ENCODE assay signal across 8 cellular contexts in the genomic region with DNA sequence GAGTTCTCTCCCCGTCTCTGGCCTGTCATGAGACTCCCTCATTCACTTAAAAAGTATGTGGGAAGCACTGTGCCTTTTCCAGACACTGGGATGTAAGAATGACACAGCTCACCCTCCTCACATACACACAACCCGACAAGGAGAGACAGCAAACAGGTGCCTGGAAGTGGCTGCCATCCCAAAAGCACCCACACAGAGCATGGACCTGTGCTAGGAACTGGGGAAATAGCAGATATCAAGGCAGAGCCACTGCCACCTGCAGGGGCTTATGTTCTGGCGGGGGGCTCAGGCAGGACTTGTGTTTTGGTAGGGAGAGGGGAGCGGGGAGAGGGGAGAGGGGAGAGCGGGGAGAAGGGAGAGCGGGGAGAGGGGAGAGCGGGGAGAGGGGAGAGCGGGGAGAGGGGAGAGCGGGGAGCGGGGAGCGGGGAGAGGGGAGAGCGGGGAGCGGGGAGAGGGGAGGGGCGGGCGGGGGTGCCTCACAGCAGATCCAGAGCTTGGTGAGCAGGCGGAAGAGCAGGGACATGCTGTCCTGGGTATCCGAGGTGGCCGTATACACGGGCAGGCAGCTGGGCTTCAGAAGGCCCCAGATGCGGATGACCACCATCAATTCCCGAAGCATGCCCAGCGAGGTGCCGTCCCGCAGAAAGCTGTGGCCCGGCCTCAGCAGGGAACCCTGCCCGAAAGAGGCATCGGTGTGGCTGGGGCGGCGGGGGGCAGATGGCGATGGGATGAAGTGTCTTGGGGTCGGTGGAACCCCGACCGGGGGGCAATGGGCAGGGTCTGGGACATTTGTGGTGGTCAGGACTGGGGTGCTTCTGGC. TPM values are rescaled to one million over a fixed set of nuclear protein-coding genes. Genes with fewer than 3 reads are reported as not detected.
DNase-seq lines count a peak whose midpoint lies in the region; ATAC-seq and TF ChIP-seq lines count a peak whose summit lies in the region.

No MANE protein-coding gene starts in this region.

- POLR2A ChIA-PET in A673 (lab: Charles Lee; ENCODE audit: low non-redundant PET) = interaction anchor here (0.5 to 0.7 kb wide), 3 partner anchors 29 to 398 kb away, joined by 3 to 12 read pairs (median 7); no protein-coding TSS in a partner anchor

- intact Hi-C loops in A673 (cut with micrococcal nuclease; ENCODE audit: unreplicated experiment) = no loop called here
- intact Hi-C loops in lower lobe of right lung (cut with DNase I) = no loop called here

- H3K4me3 Mint-ChIP-seq in activated T-helper 17 cell treated with anti-CD3 and anti-CD28 coated beads, Interleukin-2, amount 50 U/mL, for 72 hours = peak overlapping the region; percentile 64
- H3K4me3 Mint-ChIP-seq in nephron progenitor cell = no peak overlapping the region

- H3K27ac ChIP-seq in A673 (ENCODE audit: low read depth, low read length, poor library complexity, severe bottlenecking) = peak overlapping the region; percentile 77
- H3K27ac ChIP-seq in lower lobe of right lung = peak overlapping the region; percentile 88

- peaks cover 4% of the 10 kb centered on the region for H3K4me1 Mint-ChIP-seq in activated T-helper 17 cell treated with anti-CD3 and anti-CD28 coated beads, Interleukin-2, amount 50 U/mL, for 72 hours
- H3K4me1 Mint-ChIP-seq in nephron progenitor cell = peaks cover 6% of the 10 kb centered on the region

- peak overlapping the region; percentile 66 for H3K27ac Mint-ChIP-seq in activated T-helper 17 cell treated with anti-CD3 and anti-CD28 coated beads, Interleukin-2, amount 50 U/mL, for 72 hours
- no peak overlapping the region for H3K27ac Mint-ChIP-seq in nephron progenitor cell

- H3K27me3 ChIP-seq in A673 (replicated peaks; ENCODE audit: insufficient read depth, low read depth, low read length, poor library complexity) (no peaks in the 10 kb centered on the region), lower lobe of right lung (ENCODE audit: low read depth) (no peaks in the 10 kb centered on the region)

- no peak overlapping the region for H3K4me3 ChIP-seq in A673 (ENCODE audit: low read depth, low read length, poor library complexity, severe bottlenecking)
- H3K4me3 ChIP-seq in lower lobe of right lung = peak overlapping the region; percentile 37

- peaks cover 35% of the 10 kb centered on the region for H3K36me3 Mint-ChIP-seq in activated T-helper 17 cell treated with anti-CD3 and anti-CD28 coated beads, Interleukin-2, amount 50 U/mL, for 72 hours (ENCODE audit: low read depth)
- peaks cover 40% of the 10 kb centered on the region for H3K36me3 Mint-ChIP-seq in nephron progenitor cell (ENCODE audit: low read depth)

- TF ChIP-seq CTCF in A673 (conservative IDR thresholded peaks at IDR 0.05; ENCODE audit: low read depth, low read length) (no peak), lower lobe of right lung (IDR thresholded peaks at IDR 0.05) (no peak), nephron progenitor cell (IDR thresholded peaks at IDR 0.05) (no peak)

- no peaks in the 10 kb centered on the region for H3K9me3 Mint-ChIP-seq in activated T-helper 17 cell treated with anti-CD3 and anti-CD28 coated beads, Interleukin-2, amount 50 U/mL, for 72 hours
- no peaks in the 10 kb centered on the region for H3K9me3 Mint-ChIP-seq in nephron progenitor cell

- no peak for ATAC-seq in activated T-helper 17 cell treated with anti-CD3 and anti-CD28 coated beads, Interleukin-2, amount 50 U/mL, for 72 hours (replicated peaks)
- ATAC-seq in lower lobe of right lung = peak in 1 of 2 donors; percentile 5
- no peak for ATAC-seq in GM18873 (IDR thresholded peaks at IDR 0.05; ENCODE audit: low FRiP score, unreplicated experiment)

- no peak for DNase-seq in A673 (ENCODE audit: low spot score)
- peak; percentile 41 for DNase-seq in Daoy (ENCODE audit: low read depth)
- DNase-seq in lower lobe of right lung = no peak
- DNase-seq in iPS-NIHi7 (ENCODE audit: extremely low spot score) = no peak
- no peak for DNase-seq in nephron progenitor cell
- DNase-seq in NCI-H1930 (lab: John Stamatoyannopoulos, UW) = no peak

- no peaks in the 10 kb centered on the region for H3K27me3 Mint-ChIP-seq in activated T-helper 17 cell treated with anti-CD3 and anti-CD28 coated beads, Interleukin-2, amount 50 U/mL, for 72 hours
- no peaks in the 10 kb centered on the region for H3K27me3 Mint-ChIP-seq in nephron progenitor cell (ENCODE audit: low read depth, poor library complexity)

- H3K4me1 ChIP-seq in A673 (ENCODE audit: insufficient read depth, low read length, poor library complexity, severe bottlenecking) (peaks cover 61% of the 10 kb centered on the region), lower lobe of right lung (peaks cover 25% of the 10 kb centered on the region)

- H3K36me3 ChIP-seq in A673 (ENCODE audit: insufficient read depth, low read length, poor library complexity, severe bottlenecking) (peaks cover 32% of the 10 kb centered on the region), lower lobe of right lung (peaks cover 40% of the 10 kb centered on the region)

- CTCF ChIA-PET in A673 (lab: Charles Lee) = no interaction called here

- no TSS peak for BruUV-seq in A673 (replicated peaks; lab: Mats Ljungman, UMichigan)

- no peaks in the 10 kb centered on the region for H3K9me3 ChIP-seq in A673 (ENCODE audit: low read depth, low read length, poor library complexity, severe bottlenecking)
- H3K9me3 ChIP-seq in lower lobe of right lung = no peaks in the 10 kb centered on the region

RNA-seq across cellular contexts. Expression of a gene that starts 12.2 kb away (rescaled TPM):
- total RNA-seq in A673 (2021) (1.1 and 1.4 TPM in 2 replicates), lower lobe of right lung (282 TPM)
- total RNA-seq in Daoy (2014; rRNA removed; shearing (Covaris generic)) = 5.7 and 18.2 TPM in 2 replicates
- total RNA-seq in activated T-helper 17 cell treated with anti-CD3 and anti-CD28 coated beads, Interleukin-2, amount 50 U/mL, for 72 hours = under 1 TPM; 0.40 to 0.89 TPM

RNA-seq across cellular contexts. Expression of a gene that starts 19.6 kb away (rescaled TPM):
- total RNA-seq in A673 (2021) = not detected in 2 replicates
- not detected in 2 replicates for total RNA-seq in Daoy (2014; rRNA removed; shearing (Covaris generic))
- total RNA-seq in activated T-helper 17 cell treated with anti-CD3 and anti-CD28 coated beads, Interleukin-2, amount 50 U/mL, for 72 hours = not detected
- 0.97 TPM for total RNA-seq in lower lobe of right lung

RNA-seq across cellular contexts. Expression of a gene that starts 21.3 kb away (rescaled TPM):
- 83.0 and 86.3 TPM in 2 replicates for total RNA-seq in A673 (2021)
- 20.4 and 25.9 TPM in 2 replicates for total RNA-seq in Daoy (2014; rRNA removed; shearing (Covaris generic))
- 10 to 100 TPM; 60.4 to 64.1 TPM for total RNA-seq in activated T-helper 17 cell treated with anti-CD3 and anti-CD28 coated beads, Interleukin-2, amount 50 U/mL, for 72 hours
- total RNA-seq in lower lobe of right lung = 46.1 TPM

RNA-seq across cellular contexts. Expression of a gene that starts 21.6 kb away (rescaled TPM):
- not detected in 2 replicates for total RNA-seq in A673 (2021)
- total RNA-seq in Daoy (2014; rRNA removed; shearing (Covaris generic)) = not detected in 2 replicates
- not detected for total RNA-seq in activated T-helper 17 cell treated with anti-CD3 and anti-CD28 coated beads, Interleukin-2, amount 50 U/mL, for 72 hours
- not detected for total RNA-seq in lower lobe of right lung

RNA-seq across cellular contexts. Expression of a gene that starts 30.9 kb away (rescaled TPM):
- total RNA-seq in A673 (2021) (not detected in 2 replicates), lower lobe of right lung (not detected)
- not detected in 2 replicates for total RNA-seq in Daoy (2014; rRNA removed; shearing (Covaris generic))
- not detected for total RNA-seq in activated T-helper 17 cell treated with anti-CD3 and anti-CD28 coated beads, Interleukin-2, amount 50 U/mL, for 72 hours

Comparison
In these comparisons a context has a peak if more than half of its experiments do, and no peak if none do; other contexts are left out.
1. RNA of a gene that starts 12.2 kb away (total RNA-seq): 282 TPM in lower lobe of right lung (single experiment); 5.7 to 18.2 TPM in Daoy, 1.1 to 1.4 TPM in A673 and 0.40 to 0.89 TPM in activated T-helper 17 cell treated with anti-CD3 and anti-CD28 coated beads, Interleukin-2, amount 50 U/mL, for 72 hours; every median in the first group is over 10 times any median in the second.